In genomic region chr6:24568687-24569086, GRCh38 we compare ENCODE assay signal across 17 cellular contexts.
"Had no signal": no experiment of that assay in that cellular context is flagged by ENCODE, and none has a peak within 500 bp of the region (broad histone marks: within the 10 kb centered on the region; RNA-seq: fewer than 3 reads in every experiment).

No MANE protein-coding gene starts in this region.

- ATAC-seq: heart left ventricle; naive thymus-derived CD8-positive, alpha-beta T cell; pancreas; right cardiac atrium; stimulated activated memory B cell treated with anti-CD40 and anti-IgM and Interleukin-4, amounts not matched to agents 10 μg/mL and 1 μg/mL and 100 μg/mL, for 72 hours had no signal

- DNase-seq: cortex of kidney; dorsolateral prefrontal cortex; effector CD8-positive, alpha-beta T cell; foreskin melanocyte; heart left ventricle; hippocampal formation; naive thymus-derived CD8-positive, alpha-beta T cell; nucleus accumbens; pancreas; right cardiac atrium; stimulated activated CD4-positive, alpha-beta T cell treated with anti-CD3 and anti-CD28 coated beads, Interleukin-4, amount 100 ng/mL, for 1 hour; stimulated activated CD8-positive, alpha-beta memory T cell treated with anti-CD3 and anti-CD28 coated beads, Interleukin-4, amount 100 ng/mL, for 48 hours; tibial artery; upper lobe of left lung; uterus had no signal

- H3K27me3 ChIP-seq: pancreas, upper lobe of left lung, uterus had no signal

- H3K4me2 ChIP-seq: smooth muscle cell had no signal

- H3K9me3 ChIP-seq: heart left ventricle, pancreas, tibial artery, upper lobe of left lung, uterus had no signal

- FAIRE-seq: pancreas had no signal

- H3K4me3 ChIP-seq: dorsolateral prefrontal cortex, heart left ventricle, pancreas, smooth muscle cell, tibial artery, upper lobe of left lung, uterus had no signal

- H3K36me3 ChIP-seq: heart left ventricle, pancreas, tibial artery, upper lobe of left lung, uterus had no signal

- H3K4me1 ChIP-seq: heart left ventricle, pancreas, tibial artery, upper lobe of left lung, uterus had no signal

- H3K27ac ChIP-seq: dorsolateral prefrontal cortex, heart left ventricle, pancreas, tibial artery, upper lobe of left lung, uterus had no signal
